In the genomic region with DNA sequence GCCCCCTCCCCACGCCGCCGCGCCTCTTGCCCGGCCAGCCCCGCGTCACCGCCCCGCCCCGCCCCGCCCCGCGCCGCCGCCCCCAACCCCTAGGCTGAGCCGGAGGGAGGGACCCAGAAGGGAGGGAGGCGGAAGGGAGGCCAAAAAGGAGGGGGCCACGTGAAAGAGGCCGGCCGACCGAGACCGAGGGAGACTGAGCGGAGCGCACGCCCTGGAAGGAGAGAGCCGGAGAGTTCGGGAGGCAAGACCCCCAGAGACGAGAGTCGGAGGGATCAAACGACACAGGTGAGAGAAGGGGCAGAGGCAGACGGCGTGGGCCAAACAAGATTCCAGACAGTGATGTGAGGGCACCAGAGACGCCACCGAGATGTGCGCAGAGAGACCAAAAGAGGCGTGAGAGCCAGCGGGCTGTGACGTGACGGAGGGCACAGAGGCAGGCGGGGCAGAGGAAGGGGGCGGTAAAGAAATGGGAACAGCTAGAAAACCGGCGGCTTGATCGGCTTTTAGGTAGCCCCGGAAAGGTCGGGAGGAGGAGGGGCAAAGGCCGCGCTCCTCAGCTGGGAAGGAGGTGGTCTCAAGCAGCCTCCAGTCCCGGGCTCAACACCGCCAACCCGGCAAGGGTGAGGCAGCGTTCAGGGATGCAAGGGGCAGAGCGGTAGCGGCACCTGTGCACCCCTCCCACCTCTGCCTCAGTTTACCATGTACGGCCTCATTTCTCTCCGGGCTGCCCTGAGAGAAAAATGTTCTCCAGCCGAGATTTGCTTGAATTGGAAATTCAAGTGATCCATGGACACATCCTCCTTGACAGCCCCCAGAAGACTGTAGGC, we compare ENCODE assay signal across 11 cellular contexts. TPM values are rescaled to one million over a fixed set of nuclear protein-coding genes. Genes with fewer than 3 reads are reported as not detected.
DNase-seq lines count a peak whose midpoint lies in the region; ATAC-seq and TF ChIP-seq lines count a peak whose summit lies in the region.
"Had no signal": no experiment of that assay in that cellular context is flagged by ENCODE, and none has a peak within 500 bp of the region (broad histone marks: within the 10 kb centered on the region; RNA-seq: fewer than 3 reads in every experiment).

No MANE protein-coding gene starts in this region.

- H3K4me3 ChIP-seq in iPS-11a (ENCODE audit: low read depth, low read length) (peak overlapping the region; percentile 29), testis (peak overlapping the region; percentile 9 to 34), OCI-LY7 (ENCODE audit: low read depth, low read length, poor library complexity, severe bottlenecking) (no peak overlapping the region), esophagus squamous epithelium (peak overlapping the region in 2 of 4 donors; percentile 33 to 50)

- H3K27ac Mint-ChIP-seq in activated B cell treated with CpG ODN at 0.5 μM for 24 hours: no peak overlapping the region

- H3K4me3 Mint-ChIP-seq in activated B cell treated with CpG ODN at 0.5 μM for 24 hours: peak overlapping the region; percentile 80

- intact Hi-C loops in activated B cell treated with CpG ODN at 0.5 μM for 24 hours (cut with micrococcal nuclease) (loop anchor here (5.0 kb wide), 1 partner anchor 1078 kb away; a partner anchor contains a TSS), testis (cut with DNase I; ENCODE audit: low total_unique reads) (no loop called here), OCI-LY7 (cut with micrococcal nuclease; ENCODE audit: unreplicated experiment) (no loop called here), esophagus squamous epithelium (cut with DNase I) (no loop called here)

- CTCF ChIA-PET in activated B cell treated with CpG ODN at 0.5 μM for 24 hours (lab: Charles Lee): no interaction called here
- CTCF ChIA-PET in OCI-LY7 (lab: Charles Lee; ENCODE audit: unreplicated experiment): no interaction called here

- POLR2A ChIA-PET in activated B cell treated with CpG ODN at 0.5 μM for 24 hours (lab: Charles Lee): no interaction called here
- POLR2A ChIA-PET in OCI-LY7 (lab: Charles Lee): no interaction called here

- no peak for TF ChIP-seq CTCF in activated B cell treated with CpG ODN at 0.5 μM for 24 hours (IDR thresholded peaks at IDR 0.05)
- TF ChIP-seq CTCF in testis (IDR thresholded peaks at IDR 0.05): no peak
- no peak for TF ChIP-seq CTCF in OCI-LY7 (conservative IDR thresholded peaks at IDR 0.05; ENCODE audit: low read length)
- no peak for TF ChIP-seq CTCF in esophagus squamous epithelium (IDR thresholded peaks at IDR 0.05)

- no peaks in the 10 kb centered on the region for H3K36me3 ChIP-seq in testis (ENCODE audit: low read depth, missing control alignments)
- no peaks in the 10 kb centered on the region for H3K36me3 ChIP-seq in OCI-LY7 (ENCODE audit: insufficient read depth, low read length)
- no peaks in the 10 kb centered on the region for H3K36me3 ChIP-seq in esophagus squamous epithelium

- H3K36me3 Mint-ChIP-seq in activated B cell treated with CpG ODN at 0.5 μM for 24 hours (ENCODE audit: low read depth): no peaks in the 10 kb centered on the region

- no TSS peak for BruUV-seq in OCI-LY7 (replicated peaks; lab: Mats Ljungman, UMichigan)

- H3K27ac ChIP-seq in testis: no peak overlapping the region
- no peak overlapping the region for H3K27ac ChIP-seq in OCI-LY7 (ENCODE audit: low read depth, low read length, poor library complexity, severe bottlenecking)
- H3K27ac ChIP-seq in esophagus squamous epithelium: no peak overlapping the region
- H3K27ac ChIP-seq: C4-2B had no signal

- no peak overlapping the region for H3K4me2 ChIP-seq in OCI-LY7 (ENCODE audit: low read length)

- DNase-seq in SKM-1 treated with dmso at 0.1 percent for 144 hours (lab: John Stamatoyannopoulos, UW; ENCODE audit: unreplicated experiment): peak; percentile 17
- DNase-seq in SKM-1 (lab: John Stamatoyannopoulos, UW; ENCODE audit: unreplicated experiment): no peak
- DNase-seq in activated B cell treated with CpG ODN at 0.5 μM for 24 hours: no peak
- DNase-seq in testis: no peak
- no peak for DNase-seq in OCI-LY7 (ENCODE audit: low spot score)
- no peak for DNase-seq in esophagus squamous epithelium (lab: John Stamatoyannopoulos, UW)
- no peak for DNase-seq in GM19238 (ENCODE audit: insufficient read length, low spot score)

- peaks cover 57% of the 10 kb centered on the region for H3K27me3 Mint-ChIP-seq in activated B cell treated with CpG ODN at 0.5 μM for 24 hours

- ATAC-seq in activated B cell treated with CpG ODN at 0.5 μM for 24 hours (ENCODE audit: low read depth): peak; percentile 32

- 1 to 3% methylated on average over 30 to 52 of the region's 57 CpGs for whole genome bisulfite sequencing in testis, 2 donors
- WGBS in esophagus squamous epithelium, 2 donors: 2 to 4% methylated on average over 35 of the region's 57 CpGs

- H3K4me1 ChIP-seq in testis: peaks cover 53% of the 10 kb centered on the region
- no peaks in the 10 kb centered on the region for H3K4me1 ChIP-seq in OCI-LY7 (ENCODE audit: insufficient read depth, low read length, poor library complexity, severe bottlenecking)
- peaks cover 36 to 79% (median 53%) of the 10 kb centered on the region in 3 donors for H3K4me1 ChIP-seq in esophagus squamous epithelium

- H4K20me1 ChIP-seq in OCI-LY7 (ENCODE audit: insufficient read depth, low read length): no peaks in the 10 kb centered on the region

- H3K9me3 Mint-ChIP-seq in activated B cell treated with CpG ODN at 0.5 μM for 24 hours: no peaks in the 10 kb centered on the region

- peaks cover 4% of the 10 kb centered on the region for H3K27me3 ChIP-seq in testis
- peaks cover 47 to 98% (median 81%) of the 10 kb centered on the region in 4 donors for H3K27me3 ChIP-seq in esophagus squamous epithelium

- H3K9me3 ChIP-seq in testis (no peaks in the 10 kb centered on the region), OCI-LY7 (ENCODE audit: low read length) (no peaks in the 10 kb centered on the region), esophagus squamous epithelium (no peaks in the 10 kb centered on the region)

- H3K9me2 ChIP-seq in OCI-LY7 (ENCODE audit: insufficient read depth, low read length): no peaks in the 10 kb centered on the region

- no peaks in the 10 kb centered on the region for H3K79me2 ChIP-seq in OCI-LY7 (ENCODE audit: insufficient read depth, low read depth, low read length)

- TF ChIP-seq POLR2A in testis (IDR thresholded peaks at IDR 0.05): no peak
- no peak for TF ChIP-seq POLR2A in esophagus squamous epithelium (IDR thresholded peaks at IDR 0.05)

- no peak overlapping the region for H2AFZ ChIP-seq in OCI-LY7 (ENCODE audit: low read length)

- H3K4me1 Mint-ChIP-seq in activated B cell treated with CpG ODN at 0.5 μM for 24 hours: peaks cover 62% of the 10 kb centered on the region

RNA-seq across cellular contexts. Expression of a gene that starts 0.4 kb away (rescaled TPM):
- total RNA-seq in activated B cell treated with CpG ODN at 0.5 μM for 24 hours: not detected in 2 replicates
- total RNA-seq in testis: 1 to 10 TPM; 3.7 to 8.6 TPM
- polyA plus RNA-seq in testis (ENCODE audit: insufficient read depth, low read depth, low replicate concordance): 3.7 TPM
- not detected in 2 replicates for total RNA-seq in OCI-LY7 (2014; rRNA removed; shearing (Covaris generic))
- not detected in 2 replicates for total RNA-seq in OCI-LY7 (2022)
- not detected for total RNA-seq in esophagus squamous epithelium
- total RNA-seq: epithelial cell of proximal tubule, temporal lobe had no signal
